1 cellular context compared by ENCODE assay signal in the genomic region with DNA sequence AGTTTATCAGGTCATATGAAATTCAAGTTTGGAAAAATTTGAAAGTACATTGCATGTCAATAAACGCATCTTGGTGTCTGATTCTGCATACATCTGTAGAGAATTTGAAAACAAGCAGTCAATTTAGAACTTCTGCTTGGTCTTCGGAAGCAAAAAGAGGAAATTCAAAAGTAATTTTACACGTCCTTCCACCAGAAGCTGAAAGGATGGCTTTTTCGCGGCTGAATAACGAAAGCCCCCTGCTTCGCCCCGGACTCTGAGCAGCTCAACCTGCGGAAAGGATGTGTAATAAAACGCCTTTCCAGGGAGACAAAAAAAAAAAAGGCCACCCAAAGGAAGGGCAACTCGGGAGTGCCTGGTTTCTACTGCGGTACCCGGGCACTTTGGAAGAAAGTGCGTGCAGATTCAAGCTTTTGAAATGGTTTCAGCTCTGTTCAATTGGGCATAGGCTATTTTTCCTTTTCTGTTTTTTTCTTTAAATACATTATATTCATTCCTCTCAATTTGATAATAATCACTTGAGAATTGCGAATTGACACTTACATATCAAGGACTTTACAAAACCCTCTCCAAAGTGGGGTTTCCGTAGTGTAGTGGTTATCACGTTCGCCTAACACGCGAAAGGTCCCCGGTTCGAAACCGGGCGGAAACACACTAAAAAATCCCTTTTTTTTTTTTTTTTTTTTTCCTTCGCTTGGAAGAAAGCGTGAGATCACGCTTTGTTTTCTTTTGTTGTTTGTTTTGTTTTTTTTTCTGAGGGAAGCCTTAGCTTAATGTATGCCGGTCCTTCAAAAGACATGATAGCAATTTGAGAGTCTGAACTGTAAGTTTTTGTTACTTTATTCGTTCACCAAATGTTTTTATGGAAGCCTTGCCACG.
A peak's percentile ranks its signal among the peaks of the same experiment; 100 is the strongest.
TF ChIP-seq lines count a peak whose summit lies in the region.

No MANE protein-coding gene starts in this region.

TF ChIP-seq in HepG2, 621 proteins besides CTCF, POLR2A, EP300 and RAD21 (continues in another document):
- TF ChIP-seq HOXD1 (CRISPR knock-in tag; IDR thresholded peaks at IDR 0.05) (no peak), SAFB2 (CRISPR knock-in tag; IDR thresholded peaks at IDR 0.05; ENCODE audit: borderline replicate concordance, low read depth) (no peak), ZIK1 (CRISPR knock-in tag; IDR thresholded peaks at IDR 0.05; ENCODE audit: borderline replicate concordance, low read depth) (no peak), ZNF546 (CRISPR knock-in tag; conservative IDR thresholded peaks at IDR 0.05) (0 out of 2 replicates have a peak, but pooled peaks have one; percentile 29), JUND (CRISPR knock-in tag; IDR thresholded peaks at IDR 0.05) (no peak), KDM4B (CRISPR knock-in tag; IDR thresholded peaks at IDR 0.05) (no peak), HES4 (CRISPR knock-in tag; IDR thresholded peaks at IDR 0.05; ENCODE audit: borderline replicate concordance) (no peak), MTA1 (CRISPR knock-in tag; IDR thresholded peaks at IDR 0.05; ENCODE audit: borderline replicate concordance) (no peak), ZNF143 (CRISPR knock-in tag; IDR thresholded peaks at IDR 0.05) (no peak), TSC22D2 (CRISPR knock-in tag; IDR thresholded peaks at IDR 0.05; ENCODE audit: borderline replicate concordance) (no peak), ZNF331 (CRISPR knock-in tag; IDR thresholded peaks at IDR 0.05) (peak; percentile 61; the same call in 1 of the 2 replicates), ZNF3 (CRISPR knock-in tag; IDR thresholded peaks at IDR 0.05) (no peak), HOXA3 (CRISPR knock-in tag; IDR thresholded peaks at IDR 0.05) (no peak), STAG1 (CRISPR knock-in tag; IDR thresholded peaks at IDR 0.05) (no peak), HDAC2 (CRISPR knock-in tag; IDR thresholded peaks at IDR 0.05) (no peak), RARA (CRISPR knock-in tag; IDR thresholded peaks at IDR 0.05) (no peak), NFIC (IDR thresholded peaks at IDR 0.05; ENCODE audit: low read length) (peak; percentile 82; the same call in 1 of the 2 replicates), SRF (IDR thresholded peaks at IDR 0.05; ENCODE audit: low read depth, low read length) (no peak), FOXO1 (CRISPR knock-in tag; IDR thresholded peaks at IDR 0.05) (no peak), ZSCAN12 (CRISPR knock-in tag; IDR thresholded peaks at IDR 0.05) (no peak), ZNF556 (CRISPR knock-in tag; IDR thresholded peaks at IDR 0.05; ENCODE audit: borderline replicate concordance) (no peak), ZNF570 (CRISPR knock-in tag; IDR thresholded peaks at IDR 0.05; ENCODE audit: borderline replicate concordance) (no peak), ZBTB7A (CRISPR knock-in tag; IDR thresholded peaks at IDR 0.05) (no peak), ZNF792 (CRISPR knock-in tag; IDR thresholded peaks at IDR 0.05) (no peak), KLF13 (CRISPR knock-in tag; IDR thresholded peaks at IDR 0.05) (no peak), CENPX (CRISPR knock-in tag; IDR thresholded peaks at IDR 0.05) (no peak)
- TF ChIP-seq, protein P1, sequence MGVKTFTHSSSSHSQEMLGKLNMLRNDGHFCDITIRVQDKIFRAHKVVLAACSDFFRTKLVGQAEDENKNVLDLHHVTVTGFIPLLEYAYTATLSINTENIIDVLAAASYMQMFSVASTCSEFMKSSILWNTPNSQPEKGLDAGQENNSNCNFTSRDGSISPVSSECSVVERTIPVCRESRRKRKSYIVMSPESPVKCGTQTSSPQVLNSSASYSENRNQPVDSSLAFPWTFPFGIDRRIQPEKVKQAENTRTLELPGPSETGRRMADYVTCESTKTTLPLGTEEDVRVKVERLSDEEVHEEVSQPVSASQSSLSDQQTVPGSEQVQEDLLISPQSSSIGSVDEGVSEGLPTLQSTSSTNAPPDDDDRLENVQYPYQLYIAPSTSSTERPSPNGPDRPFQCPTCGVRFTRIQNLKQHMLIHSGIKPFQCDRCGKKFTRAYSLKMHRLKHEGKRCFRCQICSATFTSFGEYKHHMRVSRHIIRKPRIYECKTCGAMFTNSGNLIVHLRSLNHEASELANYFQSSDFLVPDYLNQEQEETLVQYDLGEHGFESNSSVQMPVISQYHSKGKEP (CRISPR knock-in tag; IDR thresholded peaks at IDR 0.05) = no peak
- TF ChIP-seq, protein P2, sequence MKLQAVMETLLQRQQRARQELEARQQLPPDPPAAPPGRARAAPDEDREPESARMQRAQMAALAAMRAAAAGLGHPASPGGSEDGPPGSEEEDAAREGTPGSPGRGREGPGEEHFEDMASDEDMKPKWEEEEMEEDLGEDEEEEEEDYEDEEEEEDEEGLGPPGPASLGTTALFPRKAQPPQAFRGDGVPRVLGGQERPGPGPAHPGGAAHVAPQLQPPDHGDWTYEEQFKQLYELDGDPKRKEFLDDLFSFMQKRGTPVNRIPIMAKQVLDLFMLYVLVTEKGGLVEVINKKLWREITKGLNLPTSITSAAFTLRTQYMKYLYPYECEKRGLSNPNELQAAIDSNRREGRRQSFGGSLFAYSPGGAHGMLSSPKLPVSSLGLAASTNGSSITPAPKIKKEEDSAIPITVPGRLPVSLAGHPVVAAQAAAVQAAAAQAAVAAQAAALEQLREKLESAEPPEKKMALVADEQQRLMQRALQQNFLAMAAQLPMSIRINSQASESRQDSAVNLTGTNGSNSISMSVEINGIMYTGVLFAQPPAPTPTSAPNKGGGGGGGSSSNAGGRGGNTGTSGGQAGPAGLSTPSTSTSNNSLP (IDR thresholded peaks at IDR 0.05; ENCODE audit: low read depth, low read length) = peak; percentile 82; the same call in 1 of the 2 replicates
- TF ChIP-seq, protein P3, sequence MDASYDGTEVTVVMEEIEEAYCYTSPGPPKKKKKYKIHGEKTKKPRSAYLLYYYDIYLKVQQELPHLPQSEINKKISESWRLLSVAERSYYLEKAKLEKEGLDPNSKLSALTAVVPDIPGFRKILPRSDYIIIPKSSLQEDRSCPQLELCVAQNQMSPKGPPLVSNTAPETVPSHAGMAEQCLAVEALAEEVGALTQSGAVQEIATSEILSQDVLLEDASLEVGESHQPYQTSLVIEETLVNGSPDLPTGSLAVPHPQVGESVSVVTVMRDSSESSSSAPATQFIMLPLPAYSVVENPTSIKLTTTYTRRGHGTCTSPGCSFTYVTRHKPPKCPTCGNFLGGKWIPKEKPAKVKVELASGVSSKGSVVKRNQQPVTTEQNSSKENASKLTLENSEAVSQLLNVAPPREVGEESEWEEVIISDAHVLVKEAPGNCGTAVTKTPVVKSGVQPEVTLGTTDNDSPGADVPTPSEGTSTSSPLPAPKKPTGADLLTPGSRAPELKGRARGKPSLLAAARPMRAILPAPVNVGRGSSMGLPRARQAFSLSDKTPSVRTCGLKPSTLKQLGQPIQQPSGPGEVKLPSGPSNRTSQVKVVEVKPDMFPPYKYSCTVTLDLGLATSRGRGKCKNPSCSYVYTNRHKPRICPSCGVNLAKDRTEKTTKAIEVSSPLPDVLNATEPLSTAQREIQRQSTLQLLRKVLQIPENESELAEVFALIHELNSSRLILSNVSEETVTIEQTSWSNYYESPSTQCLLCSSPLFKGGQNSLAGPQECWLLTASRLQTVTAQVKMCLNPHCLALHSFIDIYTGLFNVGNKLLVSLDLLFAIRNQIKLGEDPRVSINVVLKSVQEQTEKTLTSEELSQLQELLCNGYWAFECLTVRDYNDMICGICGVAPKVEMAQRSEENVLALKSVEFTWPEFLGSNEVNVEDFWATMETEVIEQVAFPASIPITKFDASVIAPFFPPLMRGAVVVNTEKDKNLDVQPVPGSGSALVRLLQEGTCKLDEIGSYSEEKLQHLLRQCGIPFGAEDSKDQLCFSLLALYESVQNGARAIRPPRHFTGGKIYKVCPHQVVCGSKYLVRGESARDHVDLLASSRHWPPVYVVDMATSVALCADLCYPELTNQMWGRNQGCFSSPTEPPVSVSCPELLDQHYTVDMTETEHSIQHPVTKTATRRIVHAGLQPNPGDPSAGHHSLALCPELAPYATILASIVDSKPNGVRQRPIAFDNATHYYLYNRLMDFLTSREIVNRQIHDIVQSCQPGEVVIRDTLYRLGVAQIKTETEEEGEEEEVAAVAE (CRISPR knock-in tag; IDR thresholded peaks at IDR 0.05; ENCODE audit: borderline replicate concordance) = 0 out of 2 replicates have a peak, but pooled peaks have one; percentile 23
- TF ChIP-seq, protein P4, sequence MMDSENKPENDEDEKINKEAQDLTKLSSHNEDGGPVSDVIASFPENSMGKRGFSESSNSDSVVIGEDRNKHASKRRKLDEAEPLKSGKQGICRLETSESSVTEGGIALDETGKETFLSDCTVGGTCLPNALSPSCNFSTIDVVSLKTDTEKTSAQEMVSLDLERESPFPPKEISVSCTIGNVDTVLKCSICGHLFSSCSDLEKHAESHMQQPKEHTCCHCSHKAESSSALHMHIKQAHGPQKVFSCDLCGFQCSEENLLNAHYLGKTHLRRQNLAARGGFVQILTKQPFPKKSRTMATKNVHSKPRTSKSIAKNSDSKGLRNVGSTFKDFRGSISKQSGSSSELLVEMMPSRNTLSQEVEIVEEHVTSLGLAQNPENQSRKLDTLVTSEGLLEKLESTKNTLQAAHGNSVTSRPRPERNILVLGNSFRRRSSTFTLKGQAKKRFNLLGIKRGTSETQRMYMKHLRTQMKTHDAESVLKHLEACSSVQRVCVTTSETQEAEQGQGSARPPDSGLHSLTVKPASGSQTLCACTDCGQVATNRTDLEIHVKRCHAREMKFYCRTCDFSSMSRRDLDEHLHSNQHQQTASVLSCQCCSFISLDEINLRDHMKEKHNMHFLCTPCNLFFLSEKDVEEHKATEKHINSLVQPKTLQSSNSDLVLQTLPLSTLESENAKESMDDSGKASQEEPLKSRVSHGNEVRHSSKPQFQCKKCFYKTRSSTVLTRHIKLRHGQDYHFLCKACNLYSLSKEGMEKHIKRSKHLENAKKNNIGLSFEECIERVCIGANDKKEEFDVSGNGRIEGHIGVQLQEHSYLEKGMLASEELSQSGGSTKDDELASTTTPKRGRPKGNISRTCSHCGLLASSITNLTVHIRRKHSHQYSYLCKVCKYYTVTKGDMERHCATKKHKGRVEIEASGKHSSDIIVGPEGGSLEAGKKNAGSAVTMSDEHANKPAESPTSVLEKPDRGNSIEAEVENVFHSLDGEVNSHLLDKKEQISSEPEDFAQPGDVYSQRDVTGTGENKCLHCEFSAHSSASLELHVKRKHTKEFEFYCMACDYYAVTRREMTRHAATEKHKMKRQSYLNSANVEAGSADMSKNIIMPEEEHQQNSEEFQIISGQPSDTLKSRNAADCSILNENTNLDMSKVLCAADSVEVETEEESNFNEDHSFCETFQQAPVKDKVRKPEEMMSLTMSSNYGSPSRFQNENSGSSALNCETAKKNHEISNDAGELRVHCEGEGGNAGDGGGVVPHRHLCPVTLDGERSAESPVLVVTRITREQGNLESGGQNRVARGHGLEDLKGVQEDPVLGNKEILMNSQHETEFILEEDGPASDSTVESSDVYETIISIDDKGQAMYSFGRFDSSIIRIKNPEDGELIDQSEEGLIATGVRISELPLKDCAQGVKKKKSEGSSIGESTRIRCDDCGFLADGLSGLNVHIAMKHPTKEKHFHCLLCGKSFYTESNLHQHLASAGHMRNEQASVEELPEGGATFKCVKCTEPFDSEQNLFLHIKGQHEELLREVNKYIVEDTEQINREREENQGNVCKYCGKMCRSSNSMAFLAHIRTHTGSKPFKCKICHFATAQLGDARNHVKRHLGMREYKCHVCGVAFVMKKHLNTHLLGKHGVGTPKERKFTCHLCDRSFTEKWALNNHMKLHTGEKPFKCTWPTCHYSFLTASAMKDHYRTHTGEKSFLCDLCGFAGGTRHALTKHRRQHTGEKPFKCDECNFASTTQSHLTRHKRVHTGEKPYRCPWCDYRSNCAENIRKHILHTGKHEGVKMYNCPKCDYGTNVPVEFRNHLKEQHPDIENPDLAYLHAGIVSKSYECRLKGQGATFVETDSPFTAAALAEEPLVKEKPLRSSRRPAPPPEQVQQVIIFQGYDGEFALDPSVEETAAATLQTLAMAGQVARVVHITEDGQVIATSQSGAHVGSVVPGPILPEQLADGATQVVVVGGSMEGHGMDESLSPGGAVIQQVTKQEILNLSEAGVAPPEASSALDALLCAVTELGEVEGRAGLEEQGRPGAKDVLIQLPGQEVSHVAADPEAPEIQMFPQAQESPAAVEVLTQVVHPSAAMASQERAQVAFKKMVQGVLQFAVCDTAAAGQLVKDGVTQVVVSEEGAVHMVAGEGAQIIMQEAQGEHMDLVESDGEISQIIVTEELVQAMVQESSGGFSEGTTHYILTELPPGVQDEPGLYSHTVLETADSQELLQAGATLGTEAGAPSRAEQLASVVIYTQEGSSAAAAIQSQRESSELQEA (CRISPR knock-in tag; IDR thresholded peaks at IDR 0.05; ENCODE audit: not compliant biosample characterization) = no peak
- TF ChIP-seq, protein P5, sequence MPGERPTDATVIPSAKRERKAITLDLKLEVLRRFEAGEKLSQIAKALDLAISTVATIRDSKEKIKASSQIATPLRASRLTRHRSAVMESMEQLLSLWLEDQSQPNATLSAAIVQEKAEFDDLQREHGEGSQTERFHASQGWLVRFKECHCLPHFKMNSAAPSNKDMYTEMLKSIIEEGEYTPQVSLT (CRISPR knock-in tag; IDR thresholded peaks at IDR 0.05; ENCODE audit: borderline replicate concordance, low read depth) = no peak
- TF ChIP-seq, protein P6, sequence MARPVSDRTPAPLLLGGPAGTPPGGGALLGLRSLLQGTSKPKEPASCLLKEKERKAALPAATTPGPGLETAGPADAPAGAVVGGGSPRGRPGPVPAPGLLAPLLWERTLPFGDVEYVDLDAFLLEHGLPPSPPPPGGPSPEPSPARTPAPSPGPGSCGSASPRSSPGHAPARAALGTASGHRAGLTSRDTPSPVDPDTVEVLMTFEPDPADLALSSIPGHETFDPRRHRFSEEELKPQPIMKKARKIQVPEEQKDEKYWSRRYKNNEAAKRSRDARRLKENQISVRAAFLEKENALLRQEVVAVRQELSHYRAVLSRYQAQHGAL (CRISPR knock-in tag; IDR thresholded peaks at IDR 0.05; ENCODE audit: not compliant biosample characterization) = no peak
- TF ChIP-seq, protein P7, sequence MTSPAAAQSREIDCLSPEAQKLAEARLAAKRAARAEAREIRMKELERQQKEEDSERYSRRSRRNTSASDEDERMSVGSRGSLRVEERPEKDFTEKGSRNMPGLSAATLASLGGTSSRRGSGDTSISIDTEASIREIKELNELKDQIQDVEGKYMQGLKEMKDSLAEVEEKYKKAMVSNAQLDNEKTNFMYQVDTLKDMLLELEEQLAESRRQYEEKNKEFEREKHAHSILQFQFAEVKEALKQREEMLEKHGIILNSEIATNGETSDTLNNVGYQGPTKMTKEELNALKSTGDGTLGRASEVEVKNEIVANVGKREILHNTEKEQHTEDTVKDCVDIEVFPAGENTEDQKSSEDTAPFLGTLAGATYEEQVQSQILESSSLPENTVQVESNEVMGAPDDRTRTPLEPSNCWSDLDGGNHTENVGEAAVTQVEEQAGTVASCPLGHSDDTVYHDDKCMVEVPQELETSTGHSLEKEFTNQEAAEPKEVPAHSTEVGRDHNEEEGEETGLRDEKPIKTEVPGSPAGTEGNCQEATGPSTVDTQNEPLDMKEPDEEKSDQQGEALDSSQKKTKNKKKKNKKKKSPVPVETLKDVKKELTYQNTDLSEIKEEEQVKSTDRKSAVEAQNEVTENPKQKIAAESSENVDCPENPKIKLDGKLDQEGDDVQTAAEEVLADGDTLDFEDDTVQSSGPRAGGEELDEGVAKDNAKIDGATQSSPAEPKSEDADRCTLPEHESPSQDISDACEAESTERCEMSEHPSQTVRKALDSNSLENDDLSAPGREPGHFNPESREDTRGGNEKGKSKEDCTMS (CRISPR knock-in tag; conservative IDR thresholded peaks at IDR 0.05) = no peak
- TF ChIP-seq, protein P8, sequence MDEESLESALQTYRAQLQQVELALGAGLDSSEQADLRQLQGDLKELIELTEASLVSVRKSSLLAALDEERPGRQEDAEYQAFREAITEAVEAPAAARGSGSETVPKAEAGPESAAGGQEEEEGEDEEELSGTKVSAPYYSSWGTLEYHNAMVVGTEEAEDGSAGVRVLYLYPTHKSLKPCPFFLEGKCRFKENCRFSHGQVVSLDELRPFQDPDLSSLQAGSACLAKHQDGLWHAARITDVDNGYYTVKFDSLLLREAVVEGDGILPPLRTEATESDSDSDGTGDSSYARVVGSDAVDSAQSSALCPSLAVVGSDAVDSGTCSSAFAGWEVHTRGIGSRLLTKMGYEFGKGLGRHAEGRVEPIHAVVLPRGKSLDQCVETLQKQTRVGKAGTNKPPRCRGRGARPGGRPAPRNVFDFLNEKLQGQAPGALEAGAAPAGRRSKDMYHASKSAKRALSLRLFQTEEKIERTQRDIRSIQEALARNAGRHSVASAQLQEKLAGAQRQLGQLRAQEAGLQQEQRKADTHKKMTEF (CRISPR knock-in tag; IDR thresholded peaks at IDR 0.05) = peak; percentile 72
